ENCODE assay signal across 8 cellular contexts in genomic region chr7:92634125-92634710, GRCh38. TPM values are rescaled to one million over a fixed set of nuclear protein-coding genes. Genes with fewer than 3 reads are reported as not detected.
DNase-seq lines count a peak whose midpoint lies in the region; ATAC-seq and TF ChIP-seq lines count a peak whose summit lies in the region.

No MANE protein-coding gene starts in this region.

- no peak overlapping the region for H3K9ac ChIP-seq in Karpas-422 (ENCODE audit: low read length)

- H3K9me3 Mint-ChIP-seq in activated naive CD8-positive, alpha-beta T cell treated with anti-CD3 and anti-CD28 coated beads, Interleukin-2, amount 50 U/mL, for 24 hours, result peaks cover 4% of the 10 kb centered on the region
- peaks cover 0 to 3% of the 10 kb centered on the region in 2 donors for H3K9me3 Mint-ChIP-seq in natural killer cell

- H3K4me3 ChIP-seq in GM06990 (replicated peaks; ENCODE audit: low read depth, low read length) (no peak overlapping the region), Karpas-422 (ENCODE audit: low read length) (no peak overlapping the region), mucosa of descending colon (no peak overlapping the region)

- no peaks in the 10 kb centered on the region for H3K9me2 ChIP-seq in Karpas-422 (replicated peaks; ENCODE audit: insufficient read depth, low read length)

- ATAC-seq in activated naive CD8-positive, alpha-beta T cell treated with anti-CD3 and anti-CD28 coated beads, Interleukin-2, amount 50 U/mL, for 24 hours, result no peak
- ATAC-seq in natural killer cell, result no peak
- ATAC-seq in mucosa of descending colon, result no peak
- no peak for ATAC-seq in HG03097 (IDR thresholded peaks at IDR 0.05; ENCODE audit: low FRiP score, unreplicated experiment)

- H3K4me1 ChIP-seq in Karpas-422 (ENCODE audit: low read length) (peaks cover 32% of the 10 kb centered on the region), mucosa of descending colon (ENCODE audit: low read depth) (peaks cover 35% of the 10 kb centered on the region)

- no peaks in the 10 kb centered on the region for H4K20me1 ChIP-seq in Karpas-422 (ENCODE audit: insufficient read depth, low read depth, low read length)

- H3K79me2 ChIP-seq in Karpas-422 (ENCODE audit: low read length), result peaks cover 37% of the 10 kb centered on the region

- H3K27ac Mint-ChIP-seq in activated naive CD8-positive, alpha-beta T cell treated with anti-CD3 and anti-CD28 coated beads, Interleukin-2, amount 50 U/mL, for 24 hours, result peak overlapping the region; percentile 98
- H3K27ac Mint-ChIP-seq in natural killer cell, result peak overlapping the region; percentile 90 to 92

- H3K27ac ChIP-seq in Karpas-422 (ENCODE audit: low read length), result peak overlapping the region; percentile 36; the same call in 1 of the 2 replicates

- no peaks in the 10 kb centered on the region for H3K9me3 ChIP-seq in Karpas-422 (ENCODE audit: low read length)
- no peaks in the 10 kb centered on the region for H3K9me3 ChIP-seq in mucosa of descending colon

- peak overlapping the region; percentile 6 for H3K4me2 ChIP-seq in Karpas-422 (ENCODE audit: low read depth, low read length, poor library complexity, severe bottlenecking)

- no peaks in the 10 kb centered on the region for H3K36me3 ChIP-seq in GM06990 (ENCODE audit: control insufficient read depth, insufficient read depth, low read length)
- H3K36me3 ChIP-seq in Karpas-422 (ENCODE audit: insufficient read depth, low read length), result no peaks in the 10 kb centered on the region
- H3K36me3 ChIP-seq in mucosa of descending colon (ENCODE audit: low read depth), result no peaks in the 10 kb centered on the region

- H3K27me3 Mint-ChIP-seq in activated naive CD8-positive, alpha-beta T cell treated with anti-CD3 and anti-CD28 coated beads, Interleukin-2, amount 50 U/mL, for 24 hours, result no peaks in the 10 kb centered on the region
- no peaks in the 10 kb centered on the region for H3K27me3 Mint-ChIP-seq in natural killer cell (ENCODE audit: low read depth in 2 of 2)

- no peak overlapping the region for H2AFZ ChIP-seq in Karpas-422 (ENCODE audit: low read length)

- peaks cover 92% of the 10 kb centered on the region for H3K4me1 Mint-ChIP-seq in activated naive CD8-positive, alpha-beta T cell treated with anti-CD3 and anti-CD28 coated beads, Interleukin-2, amount 50 U/mL, for 24 hours
- H3K4me1 Mint-ChIP-seq in natural killer cell, result peaks cover 40 to 45% of the 10 kb centered on the region in 2 donors

- DNase-seq in GM06990 (ENCODE audit: extremely low read depth, insufficient read length), result peak; percentile 40
- no peak for DNase-seq in Karpas-422
- no peak for DNase-seq in activated naive CD8-positive, alpha-beta T cell treated with anti-CD3 and anti-CD28 coated beads, Interleukin-2, amount 50 U/mL, for 24 hours
- DNase-seq in natural killer cell, result no peak
- no peak for DNase-seq in NCI-H774 (lab: John Stamatoyannopoulos, UW)
- no peak for DNase-seq in mucosa of descending colon
- no peak for DNase-seq in middle frontal gyrus (ENCODE audit: extremely low spot score, low spot score)

- H3K27me3 ChIP-seq in GM06990 (replicated peaks; ENCODE audit: control insufficient read depth, insufficient read depth, low read length) (no peaks in the 10 kb centered on the region), Karpas-422 (ENCODE audit: low read length) (no peaks in the 10 kb centered on the region)

- H3K36me3 Mint-ChIP-seq in activated naive CD8-positive, alpha-beta T cell treated with anti-CD3 and anti-CD28 coated beads, Interleukin-2, amount 50 U/mL, for 24 hours (ENCODE audit: low read depth), result peaks cover 32% of the 10 kb centered on the region
- no peaks in the 10 kb centered on the region for H3K36me3 Mint-ChIP-seq in natural killer cell

- TF ChIP-seq CTCF in GM06990 (IDR thresholded peaks at IDR 0.05; ENCODE audit: insufficient read depth, low read length, poor library complexity, severe bottlenecking), result no peak
- TF ChIP-seq CTCF in natural killer cell (IDR thresholded peaks at IDR 0.05), result no peak
- no peak for TF ChIP-seq CTCF in mucosa of descending colon (IDR thresholded peaks at IDR 0.05)

- intact Hi-C loops in natural killer cell (cut with micrococcal nuclease) (no loop called here), mucosa of descending colon (cut with DNase I, micrococcal nuclease) (loop anchor here in 1 of 2 donors (10.0 kb wide), 1 partner anchor 201 kb away; the partner anchor contains the start of gene CDK6)

- peak overlapping the region; percentile 69 for H3K4me3 Mint-ChIP-seq in activated naive CD8-positive, alpha-beta T cell treated with anti-CD3 and anti-CD28 coated beads, Interleukin-2, amount 50 U/mL, for 24 hours
- H3K4me3 Mint-ChIP-seq in natural killer cell, result peak overlapping the region; percentile 22

RNA-seq across cellular contexts. Expression of gene FAM133B, which starts 44.0 kb away (rescaled TPM):
- total RNA-seq in Karpas-422 (2014; rRNA removed; shearing (Covaris generic); ENCODE audit: low replicate concordance), result 18.8 and 41.2 TPM in 2 replicates
- total RNA-seq in natural killer cell (10 to 100 TPM; 68.5 to 75.1 (median 72.5) TPM), mucosa of descending colon (10 to 100 TPM; 17.3 to 25.7 (median 21.9) TPM)
